ENCODE assay signal across 12 cellular contexts in the genomic region with DNA sequence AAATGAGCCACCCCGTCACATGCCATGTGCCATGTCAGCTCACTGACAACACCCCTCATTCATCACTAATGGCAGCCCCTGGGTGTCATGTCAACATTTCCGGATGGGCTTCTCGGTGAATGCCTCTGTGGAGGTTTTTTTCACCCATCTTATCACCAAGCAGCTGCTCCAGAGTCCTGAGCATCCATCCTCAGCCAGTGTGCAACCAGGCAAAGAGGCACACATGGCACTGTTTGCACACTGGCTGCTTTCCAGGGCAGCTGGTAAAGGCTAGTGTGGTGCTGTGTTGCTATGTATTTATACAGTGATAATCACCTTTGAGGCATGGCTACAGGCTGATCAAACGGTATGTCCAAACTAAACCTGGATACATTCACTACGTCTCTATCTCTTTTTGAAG.
DNase-seq lines count a peak whose midpoint lies in the region; ATAC-seq lines count a peak whose summit lies in the region.
"Had no signal": no experiment of that assay in that cellular context is flagged by ENCODE, and none has a peak within 500 bp of the region (broad histone marks: within the 10 kb centered on the region; RNA-seq: fewer than 3 reads in every experiment).

No MANE protein-coding gene starts in this region.

- no peak overlapping the region for H2BK5ac ChIP-seq in neuronal stem cell (ENCODE audit: low read length)

- H3K23ac ChIP-seq in neuronal stem cell (ENCODE audit: low read depth, low read length, poor library complexity), result no peak overlapping the region

- no peak overlapping the region for H4K91ac ChIP-seq in neuronal stem cell (ENCODE audit: low read depth, low read length, poor library complexity)

- DNase-seq in LHCN-M2 (ENCODE audit: low read depth) (peak; percentile 21), NCI-H2029 (lab: John Stamatoyannopoulos, UW) (peak; percentile 83), SHP77 (lab: John Stamatoyannopoulos, UW) (peak; percentile 76 to 82), neuronal stem cell (ENCODE audit: low spot score) (no peak), HPDE6-E6E7 (ENCODE audit: extremely low spot score) (no peak), NCI-H128 (lab: John Stamatoyannopoulos, UW; ENCODE audit: unreplicated experiment) (no peak)
- DNase-seq: effector memory CD4-positive, alpha-beta T cell; KG1 had no signal

- no peaks in the 10 kb centered on the region for H3K27me3 ChIP-seq in neuronal stem cell (ENCODE audit: control insufficient read depth in 3 of 3, insufficient read depth in 3 of 3, low read depth in 1 of 3, low read length in 3 of 3)
- H3K27me3 ChIP-seq: suprapubic skin had no signal

- H3K18ac ChIP-seq in neuronal stem cell (ENCODE audit: low read length), result peak overlapping the region; percentile 64

- no peaks in the 10 kb centered on the region for H3K9me3 ChIP-seq in neuronal stem cell (replicated peaks in 1 of 2; ENCODE audit: control insufficient read depth in 2 of 2, insufficient read depth in 1 of 2, low read depth in 1 of 2, low read length in 2 of 2)
- H3K9me3 ChIP-seq: suprapubic skin had no signal

- H3K4ac ChIP-seq in neuronal stem cell (ENCODE audit: low read length), result no peak overlapping the region

- H3K79me1 ChIP-seq in neuronal stem cell (ENCODE audit: low read depth, low read length), result no peaks in the 10 kb centered on the region

- ATAC-seq in GM18907 (IDR thresholded peaks at IDR 0.05; ENCODE audit: unreplicated experiment) (no peak), HG03342 (IDR thresholded peaks at IDR 0.05; ENCODE audit: unreplicated experiment) (no peak)

- no peak overlapping the region for H3K27ac ChIP-seq in neuronal stem cell (replicated peaks; ENCODE audit: low read length)
- H3K27ac ChIP-seq: C4-2B, suprapubic skin had no signal

- H3K4me3 ChIP-seq in neuronal stem cell (ENCODE audit: low read length in 2 of 2), result no peak overlapping the region
- H3K4me3 ChIP-seq: suprapubic skin had no signal

- H2AFZ ChIP-seq in neuronal stem cell (ENCODE audit: low read length), result no peak overlapping the region

- H2AK5ac ChIP-seq in neuronal stem cell (ENCODE audit: low read depth, low read length), result no peak overlapping the region

- no peak overlapping the region for H3K14ac ChIP-seq in neuronal stem cell (ENCODE audit: low read length)

- H2BK120ac ChIP-seq in neuronal stem cell (ENCODE audit: low read depth, low read length), result no peak overlapping the region

- H3K4me1 ChIP-seq in neuronal stem cell (ENCODE audit: control insufficient read depth in 2 of 2, insufficient read depth in 1 of 2, low read depth in 1 of 2, low read length in 2 of 2), result peaks cover 0 to 5% of the 10 kb centered on the region in 2 donors
- H3K4me1 ChIP-seq: suprapubic skin had no signal

- no peak overlapping the region for H3K9ac ChIP-seq in neuronal stem cell (ENCODE audit: low read depth, low read length, poor library complexity)

- H2BK12ac ChIP-seq in neuronal stem cell (ENCODE audit: low read length), result no peak overlapping the region

- no peak overlapping the region for H4K8ac ChIP-seq in neuronal stem cell (ENCODE audit: low read depth, low read length)

- H2BK15ac ChIP-seq in neuronal stem cell (ENCODE audit: low read length), result no peak overlapping the region

- no CpG with 5 or more reads among the region's 5 CpGs for WGBS in neuronal stem cell (ENCODE audit: extremely low coverage in 2 of 2, insufficient read length in 2 of 2, insufficient replicate concordance in 1 of 2), 2 donors

- no peaks in the 10 kb centered on the region for H3K36me3 ChIP-seq in neuronal stem cell (replicated peaks in 1 of 2; ENCODE audit: control insufficient read depth in 2 of 2, insufficient read depth in 2 of 2, low read length in 2 of 2)
- H3K36me3 ChIP-seq: suprapubic skin had no signal

- no peak overlapping the region for H3K4me2 ChIP-seq in neuronal stem cell (ENCODE audit: insufficient read depth, low read length, poor library complexity, severe bottlenecking)

Comparison
In these comparisons a context has a peak if more than half of its experiments do, and no peak if none do; other contexts are left out.
1. DNase-seq: peak in LHCN-M2 (single experiment), NCI-H2029 (single experiment) and SHP77 (2 of 2); none in neuronal stem cell (single experiment), HPDE6-E6E7 (single experiment) and NCI-H128 (single experiment).